In genomic region chr3:46882377-46883015, GRCh38 we compare ENCODE assay signal across 8 cellular contexts. TPM values are rescaled to one million over a fixed set of nuclear protein-coding genes. Genes with fewer than 3 reads are reported as not detected.
A peak's percentile ranks its signal among the peaks of the same experiment; 100 is the strongest.
DNase-seq lines count a peak whose midpoint lies in the region; ATAC-seq, FAIRE-seq and TF ChIP-seq lines count a peak whose summit lies in the region.

No MANE protein-coding gene starts in this region.

- no peak overlapping the region for H3K27ac ChIP-seq in AG04450 (ENCODE audit: low read depth, low read length)
- H3K27ac ChIP-seq in K562 (ENCODE audit: extremely low read depth, low read depth, low read length), result no peak overlapping the region
- peak overlapping the region; percentile 46 for H3K27ac ChIP-seq in layer of hippocampus (ENCODE audit: low read depth, low read length)
- H3K27ac ChIP-seq in subcutaneous abdominal adipose tissue (ENCODE audit: low read depth, low read length), result no peak overlapping the region

- CTCF ChIA-PET in AG04450 (lab: Charles Lee), result interaction anchor here (0.6 to 2.8 kb wide), 4 partner anchors 13 to 420 kb away, joined by 3 to 12 read pairs (median 6); no protein-coding TSS in a partner anchor
- CTCF ChIA-PET in K562 (lab: Yijun Ruan, JAX; ENCODE audit: low intra/inter-chr PET ratio), result no interaction called here

- peaks cover 20% of the 10 kb centered on the region for H4K20me1 ChIP-seq in K562 (replicated peaks; ENCODE audit: control insufficient read depth, insufficient read depth, low read length)

- no peaks in the 10 kb centered on the region; the same call in 1 of the 2 replicates for H3K9me3 ChIP-seq in AG04450 (ENCODE audit: control insufficient read depth, insufficient read depth, low read length)
- H3K9me3 ChIP-seq in K562 (replicated peaks; ENCODE audit: control insufficient read depth, insufficient read depth, low read depth, low read length), result no peaks in the 10 kb centered on the region
- H3K9me3 ChIP-seq in subcutaneous abdominal adipose tissue (ENCODE audit: control insufficient read depth in 5 of 5, low read length in 5 of 5), result no peaks in the 10 kb centered on the region

- intact Hi-C loops in K562 (cut with micrococcal nuclease), result no loop called here

- no peak for FAIRE-seq in K562 (lab: Jason Lieb, UNC)

- DNase-seq in AG04450 (ENCODE audit: low read depth, low spot score) (no peak), HFF-Myc (ENCODE audit: extremely low read depth, low read depth) (no peak), K562 (ENCODE audit: extremely low read depth in 1 of 4, low spot score in 3 of 4) (peak; percentile 44 to 56 (median 50)), HT-29 (ENCODE audit: low spot score) (no peak), NCI-H524 (lab: John Stamatoyannopoulos, UW) (no peak)

- TF ChIP-seq CTCF in AG04450 (IDR thresholded peaks at IDR 0.05; ENCODE audit: low read depth, low read length), result no peak
- TF ChIP-seq CTCF in HFF-Myc (IDR thresholded peaks at IDR 0.05; ENCODE audit: low read depth, low read length, missing control alignments), result no peak
- TF ChIP-seq CTCF in K562 (IDR thresholded peaks at IDR 0.05 in 2 of 3, conservative IDR thresholded peaks at IDR 0.05 in 1 of 3; ENCODE audit: insufficient read depth in 2 of 3, low read depth in 1 of 3, low read length in 3 of 3), result no peak

- POLR2A ChIA-PET in AG04450 (lab: Yijun Ruan, JAX), result no interaction called here
- POLR2A ChIA-PET in K562 (lab: Yijun Ruan, JAX), result interaction anchor here (0.5 to 1.0 kb wide), 3 partner anchors 12 to 67 kb away, joined by 3 to 5 read pairs (median 3); no protein-coding TSS in a partner anchor

- BruUV-seq in K562 (replicated peaks; lab: Mats Ljungman, UMichigan), result no TSS peak

- peaks cover 0 to 30% of the 10 kb centered on the region in 2 experiments; a peak in 3 of 5 replicates for H3K4me1 ChIP-seq in K562 (replicated peaks in 1 of 2; ENCODE audit: control insufficient read depth in 2 of 2, insufficient read depth in 2 of 2, low read length in 2 of 2)
- H3K4me1 ChIP-seq in subcutaneous abdominal adipose tissue (ENCODE audit: control insufficient read depth in 5 of 5, insufficient read depth in 5 of 5, low read length in 5 of 5), result peaks cover 2 to 49% (median 35%) of the 10 kb centered on the region in 5 donors

- in situ Hi-C loops in K562 (cut with MboI), result no loop called here

- no peak for TF ChIP-seq EP300 in K562 (IDR thresholded peaks at IDR 0.05; ENCODE audit: low read length)

- peak overlapping the region in 1 of 2 experiments; percentile 81; a peak in 2 of 4 replicates for H3K9ac ChIP-seq in K562 (ENCODE audit: insufficient read depth in 1 of 2, low read depth in 2 of 2, low read length in 2 of 2)
- peak overlapping the region in 4 of 5 donors; percentile 8 to 68 (median 54) for H3K9ac ChIP-seq in subcutaneous abdominal adipose tissue (ENCODE audit: low read length in 5 of 5)

- H3K36me3 ChIP-seq in K562 (ENCODE audit: control insufficient read depth, insufficient read depth, low read length) (no peaks in the 10 kb centered on the region), subcutaneous abdominal adipose tissue (ENCODE audit: control insufficient read depth in 5 of 5, insufficient read depth in 5 of 5, low read length in 5 of 5) (no peaks in the 10 kb centered on the region)

- H2AFZ ChIP-seq in K562 (ENCODE audit: low read depth, low read length), result no peak overlapping the region

- peak; percentile 53 for ATAC-seq in K562
- ATAC-seq in HG02610 (IDR thresholded peaks at IDR 0.05; ENCODE audit: unreplicated experiment), result no peak

- H3K4me3 ChIP-seq in AG04450 (ENCODE audit: low read depth, low read length) (peak overlapping the region; percentile 49), HFF-Myc (replicated peaks; ENCODE audit: low read depth, low read length) (peak overlapping the region; percentile 37), K562 (peak overlapping the region; percentile 21; the same call in 1 of the 2 replicates), subcutaneous abdominal adipose tissue (ENCODE audit: low read depth in 1 of 5, low read length in 5 of 5) (peak overlapping the region in 4 of 5 donors; percentile 62 to 76 (median 68))

- 4% methylated on average over 45 of the region's 67 CpGs for WGBS in K562 (ENCODE audit: insufficient coverage, low coverage, missing lambda C conversion rate)

- no peaks in the 10 kb centered on the region for H3K9me1 ChIP-seq in K562 (ENCODE audit: control insufficient read depth, insufficient read depth, low read length)

- H3K27me3 ChIP-seq in AG04450 (ENCODE audit: control insufficient read depth, insufficient read depth, low read length) (peaks cover 60% of the 10 kb centered on the region), K562 (ENCODE audit: control insufficient read depth in 2 of 2, insufficient read depth in 2 of 2, low read length in 2 of 2) (peaks cover 46 to 70% of the 10 kb centered on the region in 2 experiments), layer of hippocampus (ENCODE audit: control insufficient read depth, insufficient read depth, low read length) (no peaks in the 10 kb centered on the region), subcutaneous abdominal adipose tissue (ENCODE audit: control insufficient read depth in 5 of 5, insufficient read depth in 4 of 5, low read length in 5 of 5) (peaks cover 0 to 19% (median 6%) of the 10 kb centered on the region in 5 donors)

- TF ChIP-seq POLR2A in K562 (conservative IDR thresholded peaks at IDR 0.05), result no peak

- no peak overlapping the region for H3K4me2 ChIP-seq in K562 (ENCODE audit: insufficient read depth, low read length)

- no peak for TF ChIP-seq RAD21 in K562 (CRISPR knock-in tag; conservative IDR thresholded peaks at IDR 0.05 in 1 of 2, IDR thresholded peaks at IDR 0.05 in 1 of 2)

- no peaks in the 10 kb centered on the region for H3K79me2 ChIP-seq in K562 (ENCODE audit: control insufficient read depth, insufficient read depth, low read length)

TF ChIP-seq in K562, 482 proteins besides CTCF, POLR2A, EP300 and RAD21 (continues in another document):
- peak; percentile 63 to 77; a peak in 3 of 4 replicates for TF ChIP-seq UBTF (IDR thresholded peaks at IDR 0.05; ENCODE audit: borderline replicate concordance in 1 of 2, low read depth in 2 of 2, low read length in 2 of 2)

RNA-seq across cellular contexts. Expression of gene PTH1R, which starts 5.0 kb away (rescaled TPM):
- polyA plus RNA-seq in AG04450 (2011; rRNA removed), result 0.05 and 0.09 TPM in 2 replicates
- polyA minus RNA-seq in AG04450 (2011; rRNA and poly(A)+ RNA removed), result not detected in 2 replicates
- total RNA-seq in K562 (2011; cell fraction: chromatin; rRNA removed; ENCODE audit: low replicate concordance), result not detected in 2 replicates
- total RNA-seq in K562 (2011; cell fraction: nucleolus; rRNA removed), result not detected in 2 replicates
- total RNA-seq in K562 (2011; cell fraction: nucleoplasm; rRNA removed), result not detected in 2 replicates
- total RNA-seq in K562 (2014; rRNA removed), result not detected in 2 replicates
- total RNA-seq in K562 (2014; rRNA removed; fragmentation: Illumina TruSeq; extraction: Trizol), result not detected in 2 replicates
- not detected in 2 replicates for total RNA-seq in K562 (2015; rRNA removed; fragmentation: Illumina TruSeq; extraction: Trizol)
- total RNA-seq in K562 (2021), result not detected in 2 replicates
- polyA plus RNA-seq in K562 (2011; rRNA removed), result not detected in 2 replicates
- polyA plus RNA-seq in K562 (2011; cell fraction: cytosol; rRNA removed), result not detected in 2 replicates
- polyA plus RNA-seq in K562 (2011; cell fraction: nucleus; rRNA removed), result not detected in 2 replicates
- polyA plus RNA-seq in K562 (2012), result not detected in 2 replicates
- polyA plus RNA-seq in K562 (2014; fragmentation: Illumina TruSeq; extraction: Trizol), result not detected in 2 replicates
- not detected for polyA plus RNA-seq in K562 (2014; fragmentation: Nextera tagmentation; extraction: Ambion mirVana)
- polyA plus RNA-seq in K562 (2014; rRNA removed), result not detected in 2 replicates
- polyA minus RNA-seq in K562 (2011; rRNA and poly(A)+ RNA removed), result not detected in 2 replicates
- not detected in 2 replicates for polyA minus RNA-seq in K562 (2011; cell fraction: cytosol; rRNA and poly(A)+ RNA removed)
- not detected in 2 replicates for polyA minus RNA-seq in K562 (2011; cell fraction: nucleus; rRNA and poly(A)+ RNA removed)
- total RNA-seq in HT-29 (2014; rRNA removed; shearing (Covaris generic)), result not detected in 2 replicates

RNA-seq across cellular contexts. Expression of gene MYL3, which starts 19.3 kb away (rescaled TPM):
- polyA plus RNA-seq in AG04450 (2011; rRNA removed) (not detected in 2 replicates), K562 (2011; rRNA removed) (not detected in 2 replicates), K562 (2014; fragmentation: Illumina TruSeq; extraction: Trizol) (not detected in 2 replicates), K562 (2014; fragmentation: Nextera tagmentation; extraction: Ambion mirVana) (under 1 TPM in 1 of 2 experiments, not detected in 1; 0.45 TPM), K562 (2014; rRNA removed) (not detected in 2 replicates)
- not detected in 2 replicates for polyA minus RNA-seq in AG04450 (2011; rRNA and poly(A)+ RNA removed)
- not detected in 2 replicates for total RNA-seq in K562 (2011; cell fraction: chromatin; rRNA removed; ENCODE audit: low replicate concordance)
- not detected in 2 replicates for total RNA-seq in K562 (2011; cell fraction: nucleolus; rRNA removed)
- not detected in 2 replicates for total RNA-seq in K562 (2011; cell fraction: nucleoplasm; rRNA removed)
- total RNA-seq in K562 (2014; rRNA removed) (0.14 TPM in 1 of 2 replicates, not detected in the other), K562 (2014; rRNA removed; fragmentation: Illumina TruSeq; extraction: Trizol) (not detected in 2 replicates), K562 (2015; rRNA removed; fragmentation: Illumina TruSeq; extraction: Trizol) (not detected in 2 replicates), K562 (2021) (not detected in 2 replicates)
- polyA plus RNA-seq in K562 (2011; cell fraction: cytosol; rRNA removed), result not detected in 2 replicates
- not detected in 2 replicates for polyA plus RNA-seq in K562 (2011; cell fraction: nucleus; rRNA removed)
- not detected in 2 replicates for polyA plus RNA-seq in K562 (2012)
- not detected in 2 replicates for polyA minus RNA-seq in K562 (2011; rRNA and poly(A)+ RNA removed)
- not detected in 2 replicates for polyA minus RNA-seq in K562 (2011; cell fraction: cytosol; rRNA and poly(A)+ RNA removed)
- not detected in 2 replicates for polyA minus RNA-seq in K562 (2011; cell fraction: nucleus; rRNA and poly(A)+ RNA removed)
- not detected in 2 replicates for total RNA-seq in HT-29 (2014; rRNA removed; shearing (Covaris generic))

Comparison
In these comparisons a context has a peak if more than half of its experiments do, and no peak if none do; other contexts are left out.
1. DNase-seq: peak in K562 (4 of 4); none in AG04450 (single experiment), HFF-Myc (single experiment), HT-29 (single experiment) and NCI-H524 (0 of 2).
2. Peak in every context shown above with its lines, with median percentiles within 50 percentile points of each other: H3K4me3 ChIP-seq.